Comparison of ENCODE assay signal across 1 cellular context in genomic region chr2:23705771-23706612, GRCh38.
TF ChIP-seq lines count a peak whose summit lies in the region.

No MANE protein-coding gene starts in this region.

TF ChIP-seq in HepG2, 621 proteins besides CTCF, POLR2A, EP300 and RAD21 (continued from another document):
- TF ChIP-seq ARID3A (IDR thresholded peaks at IDR 0.05; ENCODE audit: low read depth, low read length): no peak
TF ChIP-seq in HepG2: peak in this region for 0.
